ENCODE assay signal across 20 cellular contexts in the genomic region with DNA sequence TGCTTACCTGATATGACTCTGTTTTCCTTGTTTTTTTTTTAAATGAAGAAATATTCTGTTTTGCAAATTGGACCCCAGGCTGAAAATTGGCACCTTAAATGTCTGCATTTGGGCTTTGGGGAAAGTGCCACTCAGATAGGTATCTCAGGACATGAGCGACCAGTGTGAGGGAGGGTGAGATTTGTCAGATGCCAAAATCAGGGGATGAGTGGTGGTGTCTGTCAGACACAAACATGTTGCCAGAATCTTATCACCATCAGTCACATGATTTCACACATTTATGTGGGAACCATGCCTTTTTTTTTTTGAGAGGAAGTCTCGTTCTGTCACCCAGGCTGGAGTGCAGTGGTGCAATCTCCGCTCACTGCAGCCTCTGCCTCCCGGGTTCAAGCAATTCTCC.
"Had no signal": no experiment of that assay in that cellular context is flagged by ENCODE, and none has a peak within 500 bp of the region (broad histone marks: within the 10 kb centered on the region; RNA-seq: fewer than 3 reads in every experiment).

No MANE protein-coding gene starts in this region.

- H3K36me3 ChIP-seq: gastrocnemius medialis, sigmoid colon, suprapubic skin, thyroid gland had no signal

- H3K9me3 ChIP-seq: gastrocnemius medialis, sigmoid colon, suprapubic skin, thyroid gland had no signal

- H3K36me3 Mint-ChIP-seq: type B pancreatic cell had no signal

- H3K27me3 Mint-ChIP-seq: type B pancreatic cell had no signal

- H3K4me3 Mint-ChIP-seq: type B pancreatic cell had no signal

- H3K9me3 Mint-ChIP-seq: type B pancreatic cell had no signal

- DNase-seq: cortex of kidney; dorsolateral prefrontal cortex; effector CD8-positive, alpha-beta T cell; gastrocnemius medialis; kidney; left colon; left ventricle myocardium superior; mesenchymal stem cell; midbrain; posterior cingulate gyrus; sigmoid colon; stimulated activated CD4-positive, alpha-beta T cell treated with anti-CD3 and anti-CD28 coated beads, Interleukin-2, amount 100 ng/mL, for 24 hours; stimulated activated CD4-positive, alpha-beta T cell treated with anti-CD3 and anti-CD28 coated beads, Interleukin-4, amount 100 ng/mL, for 4 hours; stimulated activated naive CD8-positive, alpha-beta T cell treated with anti-CD3 and anti-CD28 coated beads, Interleukin-15, Interleukin-2, amounts not matched to agents 100 U/mL and 50 U/mL, for 24 hours; thyroid gland had no signal

- H3K27ac Mint-ChIP-seq: type B pancreatic cell had no signal

- H3K27ac ChIP-seq: dorsolateral prefrontal cortex, gastrocnemius medialis, sigmoid colon, skin epidermis, suprapubic skin, thyroid gland had no signal

- H3K27me3 ChIP-seq: dorsolateral prefrontal cortex, gastrocnemius medialis, sigmoid colon, suprapubic skin, thyroid gland had no signal

- ATAC-seq: esophagus mucosa; gastrocnemius medialis; left colon; left ventricle myocardium superior; stimulated activated naive CD8-positive, alpha-beta T cell treated with anti-CD3 and anti-CD28 coated beads, Interleukin-15, Interleukin-2, amounts not matched to agents 100 U/mL and 50 U/mL, for 24 hours had no signal

- H3K4me1 ChIP-seq: gastrocnemius medialis, suprapubic skin had no signal

- H3K4me3 ChIP-seq: dorsolateral prefrontal cortex, gastrocnemius medialis, lung, sigmoid colon, skin epidermis, suprapubic skin, thyroid gland had no signal
